In genomic region chr4:113355550-113356371, GRCh38 we compare ENCODE assay signal across 8 cellular contexts.
DNase-seq lines count a peak whose midpoint lies in the region; ATAC-seq and TF ChIP-seq lines count a peak whose summit lies in the region.

No MANE protein-coding gene starts in this region.

- no peak overlapping the region for H3K4me2 ChIP-seq in OCI-LY7 (ENCODE audit: low read length)

- DNase-seq in NCI-H226, result peak; percentile 78
- peak; percentile 39 for DNase-seq in activated CD8-positive, alpha-beta memory T cell treated with anti-CD3 and anti-CD28 coated beads, Interleukin-2, amount 50 U/mL, for 1 hour (ENCODE audit: extremely low read depth)
- DNase-seq in fibroblast of villous mesenchyme (ENCODE audit: low read depth), result peak; percentile 64
- DNase-seq in stimulated activated CD4-positive, alpha-beta T cell treated with anti-CD3 and anti-CD28 coated beads, Interleukin-15, amount 100 ng/mL, for 1 hour (ENCODE audit: low read depth in 1 of 2, low spot score in 1 of 2), result peak; percentile 25 to 35
- DNase-seq in tibial nerve (ENCODE audit: low spot score in 2 of 2), result no peak
- DNase-seq in OCI-LY7 (ENCODE audit: low spot score), result no peak

- no peaks in the 10 kb centered on the region for H3K4me1 ChIP-seq in tibial nerve
- H3K4me1 ChIP-seq in OCI-LY7 (ENCODE audit: insufficient read depth, low read length, poor library complexity, severe bottlenecking), result no peaks in the 10 kb centered on the region

- H3K9me2 ChIP-seq in OCI-LY7 (ENCODE audit: insufficient read depth, low read length), result no peaks in the 10 kb centered on the region

- intact Hi-C loops in OCI-LY7 (cut with micrococcal nuclease; ENCODE audit: unreplicated experiment), result no loop called here

- H4K20me1 ChIP-seq in OCI-LY7 (ENCODE audit: insufficient read depth, low read length), result no peaks in the 10 kb centered on the region

- no peaks in the 10 kb centered on the region for H3K27me3 ChIP-seq in tibial nerve

- CTCF ChIA-PET in OCI-LY7 (lab: Charles Lee; ENCODE audit: unreplicated experiment), result no interaction called here

- no peaks in the 10 kb centered on the region for H3K9me3 ChIP-seq in tibial nerve
- H3K9me3 ChIP-seq in OCI-LY7 (ENCODE audit: low read length), result no peaks in the 10 kb centered on the region

- peak; percentile 99 for ATAC-seq in GM18498 (IDR thresholded peaks at IDR 0.05; ENCODE audit: unreplicated experiment)
- ATAC-seq in HG02623 (IDR thresholded peaks at IDR 0.05; ENCODE audit: unreplicated experiment), result peak; percentile 98

- peaks cover 0 to 10% (median 0%) of the 10 kb centered on the region in 3 donors for H3K36me3 ChIP-seq in tibial nerve
- no peaks in the 10 kb centered on the region for H3K36me3 ChIP-seq in OCI-LY7 (ENCODE audit: insufficient read depth, low read length)

- POLR2A ChIA-PET in OCI-LY7 (lab: Charles Lee), result interaction anchor here (0.6 to 1.2 kb wide), 4 partner anchors 9 to 38 kb away, joined by 3 to 4 read pairs (median 3); no protein-coding TSS in a partner anchor

- 67 to 69% methylated on average over 13 of the region's 13 CpGs for WGBS in tibial nerve, 2 donors

- no peak for TF ChIP-seq EP300 in tibial nerve (IDR thresholded peaks at IDR 0.05)

- H3K4me3 ChIP-seq in fibroblast of villous mesenchyme (ENCODE audit: low read depth, low read length) (no peak overlapping the region), tibial nerve (no peak overlapping the region), OCI-LY7 (ENCODE audit: low read depth, low read length, poor library complexity, severe bottlenecking) (no peak overlapping the region)

- TF ChIP-seq CTCF in fibroblast of villous mesenchyme (IDR thresholded peaks at IDR 0.05; ENCODE audit: insufficient read depth, low read depth, low read length), result no peak
- TF ChIP-seq CTCF in tibial nerve (IDR thresholded peaks at IDR 0.05), result no peak
- TF ChIP-seq CTCF in OCI-LY7 (conservative IDR thresholded peaks at IDR 0.05; ENCODE audit: low read length), result no peak

- no peak overlapping the region for H2AFZ ChIP-seq in OCI-LY7 (ENCODE audit: low read length)

- H3K27ac ChIP-seq in tibial nerve, result no peak overlapping the region
- H3K27ac ChIP-seq in OCI-LY7 (ENCODE audit: low read depth, low read length, poor library complexity, severe bottlenecking), result no peak overlapping the region

- no peak for TF ChIP-seq POLR2A in tibial nerve (IDR thresholded peaks at IDR 0.05)

- no peaks in the 10 kb centered on the region for H3K79me2 ChIP-seq in OCI-LY7 (ENCODE audit: insufficient read depth, low read depth, low read length)

- BruUV-seq in OCI-LY7 (replicated peaks; lab: Mats Ljungman, UMichigan), result no TSS peak

Comparison
In these comparisons a context has a peak if more than half of its experiments do, and no peak if none do; other contexts are left out.
1. DNase-seq: peak in NCI-H226 (single experiment), activated CD8-positive, alpha-beta memory T cell treated with anti-CD3 and anti-CD28 coated beads, Interleukin-2, amount 50 U/mL, for 1 hour (single experiment), fibroblast of villous mesenchyme (single experiment) and stimulated activated CD4-positive, alpha-beta T cell treated with anti-CD3 and anti-CD28 coated beads, Interleukin-15, amount 100 ng/mL, for 1 hour (2 of 2); none in tibial nerve (0 of 2) and OCI-LY7 (single experiment).